Comparison of ENCODE assay signal across 1 cellular context in genomic region chr6:26537160-26537845, GRCh38.
TF ChIP-seq lines count a peak whose summit lies in the region.

No MANE protein-coding gene starts in this region.

TF ChIP-seq in K562, 482 proteins besides CTCF, POLR2A, EP300 and RAD21 (continued from another document and continues in another):
- peak; percentile 74 for TF ChIP-seq MGA (IDR thresholded peaks at IDR 0.05)
- TF ChIP-seq, protein P1, sequence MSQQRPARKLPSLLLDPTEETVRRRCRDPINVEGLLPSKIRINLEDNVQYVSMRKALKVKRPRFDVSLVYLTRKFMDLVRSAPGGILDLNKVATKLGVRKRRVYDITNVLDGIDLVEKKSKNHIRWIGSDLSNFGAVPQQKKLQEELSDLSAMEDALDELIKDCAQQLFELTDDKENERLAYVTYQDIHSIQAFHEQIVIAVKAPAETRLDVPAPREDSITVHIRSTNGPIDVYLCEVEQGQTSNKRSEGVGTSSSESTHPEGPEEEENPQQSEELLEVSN (IDR thresholded peaks at IDR 0.05; ENCODE audit: borderline replicate concordance in 1 of 2, extremely low read depth in 1 of 2, insufficient read depth in 1 of 2, insufficient read length in 1 of 2, low read depth in 1 of 2, low read length in 1 of 2, poor library complexity in 1 of 2, severe bottlenecking in 1 of 2), result peak in 1 of 2 experiments; percentile 52
- peak; percentile 43; the same call in 1 of the 2 replicates for TF ChIP-seq ZBTB12 (CRISPR knock-in tag; IDR thresholded peaks at IDR 0.05)
- peak; percentile 34; the same call in 1 of the 2 replicates for TF ChIP-seq LARP7 (IDR thresholded peaks at IDR 0.05)
- TF ChIP-seq RFX1 (IDR thresholded peaks at IDR 0.05), result no peak
- TF ChIP-seq ZNF41 (CRISPR knock-in tag; conservative IDR thresholded peaks at IDR 0.05), result no peak
- TF ChIP-seq ZNF253 (CRISPR knock-in tag; conservative IDR thresholded peaks at IDR 0.05), result 0 out of 2 replicates have a peak, but pooled peaks have one; percentile 43
- no peak for TF ChIP-seq C11orf30 (IDR thresholded peaks at IDR 0.05; ENCODE audit: low read depth)
- peak; percentile 5; the same call in 1 of the 2 replicates for TF ChIP-seq GATA2 (CRISPR knock-in tag; IDR thresholded peaks at IDR 0.05)
- TF ChIP-seq STAT6 (CRISPR knock-in tag; IDR thresholded peaks at IDR 0.05), result no peak
- TF ChIP-seq FOXA1 (IDR thresholded peaks at IDR 0.05; ENCODE audit: borderline replicate concordance), result no peak
- no peak for TF ChIP-seq BRCA1 (IDR thresholded peaks at IDR 0.05)
- TF ChIP-seq BRCA1 (CRISPR knock-in tag; IDR thresholded peaks at IDR 0.05), result no peak
- TF ChIP-seq TBL1XR1 (IDR thresholded peaks at IDR 0.05; ENCODE audit: low read length in 2 of 2), result peak; percentile 71 to 100
- no peak for TF ChIP-seq ZNF347 (CRISPR knock-in tag; IDR thresholded peaks at IDR 0.05; ENCODE audit: low read depth)
- 0 out of 2 replicates have a peak, but pooled peaks have one; percentile 23 for TF ChIP-seq ILF3 (IDR thresholded peaks at IDR 0.05; ENCODE audit: borderline replicate concordance)
- peak; percentile 67 for TF ChIP-seq PHF20 (IDR thresholded peaks at IDR 0.05; ENCODE audit: partially characterized antibody)
- no peak for TF ChIP-seq SAP30 (IDR thresholded peaks at IDR 0.05; ENCODE audit: borderline replicate concordance, insufficient read depth, low read depth, low read length, poor library complexity, severe bottlenecking)
- no peak for TF ChIP-seq HDAC3 (IDR thresholded peaks at IDR 0.05; ENCODE audit: borderline replicate concordance, partially characterized antibody)
- peak in 1 of 2 experiments; percentile 67 for TF ChIP-seq NCOA2 (IDR thresholded peaks at IDR 0.05; ENCODE audit: partially characterized antibody in 2 of 2)
- TF ChIP-seq ZBTB17 (CRISPR knock-in tag; IDR thresholded peaks at IDR 0.05), result peak; percentile 52; the same call in 1 of the 2 replicates
- TF ChIP-seq HMG20A (CRISPR knock-in tag; conservative IDR thresholded peaks at IDR 0.05), result no peak
- TF ChIP-seq ZNF140 (CRISPR knock-in tag; IDR thresholded peaks at IDR 0.05), result no peak
- peak; percentile 50 for TF ChIP-seq ZNF121 (CRISPR knock-in tag; conservative IDR thresholded peaks at IDR 0.05)
- TF ChIP-seq ZFP91 (CRISPR knock-in tag; IDR thresholded peaks at IDR 0.05), result 0 out of 2 replicates have a peak, but pooled peaks have one; percentile 12
- TF ChIP-seq HNRNPK (IDR thresholded peaks at IDR 0.05; ENCODE audit: low read depth, low read length, poor library complexity, severe bottlenecking), result no peak
- peak in 1 of 2 experiments; percentile 71; a peak in 2 of 4 replicates for TF ChIP-seq KDM1A (IDR thresholded peaks at IDR 0.05)
- TF ChIP-seq TARDBP (IDR thresholded peaks at IDR 0.05), result peak; percentile 92; the same call in 1 of the 2 replicates
- TF ChIP-seq ESRRA (IDR thresholded peaks at IDR 0.05; ENCODE audit: borderline replicate concordance, low read depth), result peak; percentile 70
- no peak for TF ChIP-seq ZNF785 (CRISPR knock-in tag; IDR thresholded peaks at IDR 0.05)
- TF ChIP-seq HCFC1 (IDR thresholded peaks at IDR 0.05; ENCODE audit: low read depth, low read length), result peak; percentile 57
